In genomic region chr12:91900971-91901370, GRCh38 we compare ENCODE assay signal across 3 cellular contexts.
"Had no signal": no experiment of that assay in that cellular context is flagged by ENCODE, and none has a peak within 500 bp of the region (broad histone marks: within the 10 kb centered on the region; RNA-seq: fewer than 3 reads in every experiment).

No MANE protein-coding gene starts in this region.

- DNase-seq: GDM1, GF-D8 had no signal

- H3K4me3 ChIP-seq: GM12878 had no signal
